ENCODE assay signal across 21 cellular contexts in genomic region chr9:16304301-16304700, GRCh38.
"Had no signal": no experiment of that assay in that cellular context is flagged by ENCODE, and none has a peak within 500 bp of the region (broad histone marks: within the 10 kb centered on the region; RNA-seq: fewer than 3 reads in every experiment).

No MANE protein-coding gene starts in this region.

- DNase-seq: activated CD4-positive, alpha-beta T cell treated with anti-CD3 and anti-CD28 coated beads for 1 hour; activated gamma-delta T cell treated with Interleukin-2 at 50 U/mL for 16 hours; activated T-cell treated with anti-CD3 and anti-CD28 coated beads, Interleukin-2, amount 50 U/mL, for 1 hour; anterior cingulate cortex; body of pancreas; effector CD4-positive, alpha-beta T cell; erythroblast; foreskin fibroblast; kidney; lower lobe of right lung; midbrain; occipital lobe; stimulated activated CD4-positive, alpha-beta T cell treated with anti-CD3 and anti-CD28 coated beads, Interleukin-4, amount 100 ng/mL, for 1 hour; stimulated activated naive CD4-positive, alpha-beta T cell; T-helper 1 cell; testis; upper lobe of left lung had no signal

- H3K36me3 ChIP-seq: lower lobe of right lung, upper lobe of left lung had no signal

- H3K27me3 ChIP-seq: body of pancreas, testis, upper lobe of left lung had no signal

- H3K9me3 ChIP-seq: body of pancreas, lower lobe of right lung, testis, upper lobe of left lung had no signal

- H3K27ac ChIP-seq: body of pancreas, lower lobe of right lung, testis, upper lobe of left lung had no signal

- H3K9me3 Mint-ChIP-seq: activated naive CD4-positive, alpha-beta T cell treated with anti-CD3 and anti-CD28 coated beads, Interleukin-2, amount 50 U/mL, for 24 hours; natural killer cell treated with Interleukin-12 subunit alpha and Interleukin-12 subunit beta and Interleukin-15 and Interleukin-18, amount 100 ng/mL, for 72 hours had no signal

- H3K27ac Mint-ChIP-seq: activated naive CD4-positive, alpha-beta T cell treated with anti-CD3 and anti-CD28 coated beads, Interleukin-2, amount 50 U/mL, for 24 hours; dendritic cell treated with granulocyte-macrophage colony-stimulating factor and Interleukin-4, amounts not matched to agents 40 ng/mL and 50 ng/mL, for 4 days; natural killer cell treated with Interleukin-12 subunit alpha and Interleukin-12 subunit beta and Interleukin-15 and Interleukin-18, amount 100 ng/mL, for 72 hours had no signal

- H3K4me1 Mint-ChIP-seq: activated naive CD4-positive, alpha-beta T cell treated with anti-CD3 and anti-CD28 coated beads, Interleukin-2, amount 50 U/mL, for 24 hours had no signal

- ATAC-seq: body of pancreas, left lobe of liver, lower lobe of right lung had no signal

- H3K4me3 ChIP-seq: body of pancreas, lower lobe of right lung, testis, upper lobe of left lung had no signal

- H3K27me3 Mint-ChIP-seq: activated naive CD4-positive, alpha-beta T cell treated with anti-CD3 and anti-CD28 coated beads, Interleukin-2, amount 50 U/mL, for 24 hours had no signal

- H3K4me3 Mint-ChIP-seq: activated naive CD4-positive, alpha-beta T cell treated with anti-CD3 and anti-CD28 coated beads, Interleukin-2, amount 50 U/mL, for 24 hours; dendritic cell treated with granulocyte-macrophage colony-stimulating factor and Interleukin-4, amounts not matched to agents 40 ng/mL and 50 ng/mL, for 4 days; natural killer cell treated with Interleukin-12 subunit alpha and Interleukin-12 subunit beta and Interleukin-15 and Interleukin-18, amount 100 ng/mL, for 72 hours had no signal

- H3K36me3 Mint-ChIP-seq: activated naive CD4-positive, alpha-beta T cell treated with anti-CD3 and anti-CD28 coated beads, Interleukin-2, amount 50 U/mL, for 24 hours; natural killer cell treated with Interleukin-12 subunit alpha and Interleukin-12 subunit beta and Interleukin-15 and Interleukin-18, amount 100 ng/mL, for 72 hours had no signal
